In genomic region chr9:73270967-73271722, GRCh38 we compare ENCODE assay signal across 10 cellular contexts.
DNase-seq lines count a peak whose midpoint lies in the region; ATAC-seq, FAIRE-seq and TF ChIP-seq lines count a peak whose summit lies in the region.
"Had no signal": no experiment of that assay in that cellular context is flagged by ENCODE, and none has a peak within 500 bp of the region (broad histone marks: within the 10 kb centered on the region; RNA-seq: fewer than 3 reads in every experiment).

No MANE protein-coding gene starts in this region.

- no peaks in the 10 kb centered on the region for H3K36me3 Mint-ChIP-seq in glutamatergic neuron (ENCODE audit: unreplicated experiment)
- H3K36me3 Mint-ChIP-seq: immature natural killer cell had no signal

- H3K4me1 Mint-ChIP-seq in glutamatergic neuron (ENCODE audit: low read depth, unreplicated experiment): no peaks in the 10 kb centered on the region
- H3K4me1 Mint-ChIP-seq: immature natural killer cell had no signal

- peak in 1 of 2 experiments; percentile 54; a peak in 2 of 4 replicates for TF ChIP-seq EP300 in HepG2 (IDR thresholded peaks at IDR 0.05; ENCODE audit: low read depth in 2 of 2, low read length in 2 of 2)
- TF ChIP-seq EP300 in HepG2 (CRISPR knock-in tag; IDR thresholded peaks at IDR 0.05; ENCODE audit: borderline replicate concordance): no peak

- in situ Hi-C loops in HepG2 (cut with HindIII; ENCODE audit: extremely low pct_ligation_motif_present, low pct_unique_long_range_greater_than_20kb) (loop anchor here (10.0 kb wide), 1 partner anchor 294 kb away; no protein-coding TSS in a partner anchor), gastrocnemius medialis (cut with MboI; ENCODE audit: low sequenced_read_pairs in 4 of 4) (no loop called here)

- no TSS peak for BruUV-seq in HepG2 (replicated peaks; lab: Mats Ljungman, UMichigan)

- H3K27me3 ChIP-seq in HepG2 (ENCODE audit: control insufficient read depth in 1 of 2, insufficient read depth in 2 of 2, low read length in 2 of 2) (no peaks in the 10 kb centered on the region), gastrocnemius medialis (no peaks in the 10 kb centered on the region)

- no peaks in the 10 kb centered on the region for H3K9me3 Mint-ChIP-seq in glutamatergic neuron (ENCODE audit: unreplicated experiment)
- H3K9me3 Mint-ChIP-seq: immature natural killer cell had no signal

- H3K27ac ChIP-seq in HepG2 (ENCODE audit: extremely low read length, insufficient read depth, low read length) (no peak overlapping the region), gastrocnemius medialis (no peak overlapping the region)

- no peak for TF ChIP-seq POLR2A in HepG2 (IDR thresholded peaks at IDR 0.05; ENCODE audit: insufficient read depth in 1 of 2, low read depth in 2 of 2, low read length in 2 of 2)
- TF ChIP-seq POLR2A in gastrocnemius medialis (IDR thresholded peaks at IDR 0.05): no peak

- intact Hi-C loops in HepG2 (cut with micrococcal nuclease; ENCODE audit: unreplicated experiment) (no loop called here), gastrocnemius medialis (cut with DNase I; ENCODE audit: low total_unique reads) (no loop called here)

- no peak overlapping the region for H3K4me2 ChIP-seq in HepG2 (ENCODE audit: low read depth, low read length)

- ATAC-seq in HG03097 (IDR thresholded peaks at IDR 0.05; ENCODE audit: low FRiP score, unreplicated experiment): peak; percentile 94
- ATAC-seq in SK-N-SH treated with all-trans-retinoic acid at 6 μM for 48 hours: peak; percentile 24; the same call in 1 of the 3 replicates
- peak; percentile 88 for ATAC-seq in HepG2
- ATAC-seq in gastrocnemius medialis: no peak

- H4K20me1 ChIP-seq in HepG2 (ENCODE audit: insufficient read depth, low read length): no peaks in the 10 kb centered on the region

- H3K36me3 ChIP-seq in HepG2 (replicated peaks in 1 of 2; ENCODE audit: control insufficient read depth in 1 of 2, insufficient read depth in 2 of 2, low read length in 2 of 2) (no peaks in the 10 kb centered on the region), gastrocnemius medialis (no peaks in the 10 kb centered on the region)

- H3K9me3 ChIP-seq in HepG2 (ENCODE audit: low read length) (no peaks in the 10 kb centered on the region), gastrocnemius medialis (no peaks in the 10 kb centered on the region)

- peak; percentile 79 for DNase-seq in EL
- peak; percentile 75 for DNase-seq in HepG2 (ENCODE audit: low spot score)
- no peak for DNase-seq in ecto neural progenitor cell (ENCODE audit: low spot score)
- DNase-seq in glutamatergic neuron: no peak
- no peak for DNase-seq in gastrocnemius medialis
- no peak for DNase-seq in NCI-H1048 (lab: John Stamatoyannopoulos, UW)
- DNase-seq: immature natural killer cell, NCI-H1417 treated with DMSO at 0.1 percent for 48 hours had no signal

- no peak overlapping the region for H3K27ac Mint-ChIP-seq in glutamatergic neuron (ENCODE audit: unreplicated experiment)
- H3K27ac Mint-ChIP-seq: immature natural killer cell had no signal

- no peak overlapping the region for H2AFZ ChIP-seq in HepG2 (ENCODE audit: low read length)

- H3K4me3 ChIP-seq in HepG2 (replicated peaks in 1 of 3; ENCODE audit: insufficient read depth in 1 of 3, low read depth in 2 of 3, low read length in 3 of 3): no peak overlapping the region
- H3K4me3 ChIP-seq in gastrocnemius medialis: no peak overlapping the region

- POLR2A ChIA-PET in HepG2 (lab: Yijun Ruan, JAX): no interaction called here

- peaks cover 10% of the 10 kb centered on the region; the same call in 1 of the 2 replicates for H3K4me1 ChIP-seq in HepG2 (ENCODE audit: insufficient read depth, low read length)
- no peaks in the 10 kb centered on the region for H3K4me1 ChIP-seq in gastrocnemius medialis

- no peak overlapping the region for H3K4me3 Mint-ChIP-seq in glutamatergic neuron (ENCODE audit: unreplicated experiment)
- H3K4me3 Mint-ChIP-seq: immature natural killer cell had no signal

- FAIRE-seq in HepG2 (lab: Jason Lieb, UNC): no peak

- no peak for TF ChIP-seq RAD21 in HepG2 (CRISPR knock-in tag; IDR thresholded peaks at IDR 0.05)

- CTCF ChIA-PET in HepG2 (lab: Yijun Ruan, JAX; ENCODE audit: low intra/inter-chr PET ratio, low total read pairs): interaction anchor here (2.6 kb wide), 1 partner anchor 295 kb away, joined by 12 read pairs; no protein-coding TSS in a partner anchor

- 41% methylated on average over 3 of the region's 3 CpGs for WGBS in HepG2 (ENCODE audit: low lambda C conversion rate)

- no peaks in the 10 kb centered on the region for H3K79me2 ChIP-seq in HepG2 (ENCODE audit: insufficient read depth, low read length)

- TF ChIP-seq CTCF in HepG2 (CRISPR knock-in tag; IDR thresholded peaks at IDR 0.05) (no peak), glutamatergic neuron (IDR thresholded peaks at IDR 0.05; ENCODE audit: partially characterized antibody, unreplicated experiment) (no peak), gastrocnemius medialis (IDR thresholded peaks at IDR 0.05 in 4 of 5, conservative IDR thresholded peaks at IDR 0.05 in 1 of 5) (no peak)

- H3K27me3 Mint-ChIP-seq in glutamatergic neuron (ENCODE audit: unreplicated experiment): no peaks in the 10 kb centered on the region

- H3K9ac ChIP-seq in HepG2 (ENCODE audit: insufficient read depth, low read depth, low read length): no peak overlapping the region

TF ChIP-seq in SK-N-SH treated with all-trans-retinoic acid at 6 μM for 48 hours, 23 proteins besides CTCF, POLR2A, EP300 and RAD21 (continues in another document):
- TF ChIP-seq POU6F1 (CRISPR knock-in tag; IDR thresholded peaks at IDR 0.05; ENCODE audit: borderline replicate concordance, low read depth) (no peak), CSDC2 (CRISPR knock-in tag; IDR thresholded peaks at IDR 0.05) (no peak), BACH2 (CRISPR knock-in tag; IDR thresholded peaks at IDR 0.05; ENCODE audit: borderline replicate concordance) (no peak), ARNTL (CRISPR knock-in tag; IDR thresholded peaks at IDR 0.05; ENCODE audit: borderline replicate concordance, low read depth) (no peak), RARB (CRISPR knock-in tag; IDR thresholded peaks at IDR 0.05) (no peak), OSR1 (CRISPR knock-in tag; IDR thresholded peaks at IDR 0.05) (no peak), ZNF8 (CRISPR knock-in tag; IDR thresholded peaks at IDR 0.05) (no peak)

TF ChIP-seq in HepG2, 621 proteins besides CTCF, POLR2A, EP300 and RAD21 (continues in another document):
- TF ChIP-seq CREB1 (IDR thresholded peaks at IDR 0.05) (peak; percentile 57; the same call in 1 of the 2 replicates), CREB1 (CRISPR knock-in tag; IDR thresholded peaks at IDR 0.05) (no peak), FOSL2 (CRISPR knock-in tag; IDR thresholded peaks at IDR 0.05) (peak; percentile 93), SUZ12 (IDR thresholded peaks at IDR 0.05; ENCODE audit: low read depth, low read length) (no peak), PLSCR1 (CRISPR knock-in tag; IDR thresholded peaks at IDR 0.05; ENCODE audit: borderline replicate concordance) (no peak), ZNF30 (CRISPR knock-in tag; IDR thresholded peaks at IDR 0.05) (no peak), FOSL1 (CRISPR knock-in tag; IDR thresholded peaks at IDR 0.05; ENCODE audit: borderline replicate concordance) (peak; percentile 58; the same call in 1 of the 2 replicates), GLMP (CRISPR knock-in tag; IDR thresholded peaks at IDR 0.05; ENCODE audit: borderline replicate concordance) (no peak), CSRNP1 (CRISPR knock-in tag; IDR thresholded peaks at IDR 0.05) (no peak), ZNF367 (CRISPR knock-in tag; IDR thresholded peaks at IDR 0.05; ENCODE audit: borderline replicate concordance) (no peak), IRX3 (CRISPR knock-in tag; IDR thresholded peaks at IDR 0.05; ENCODE audit: borderline replicate concordance, low read depth) (no peak), FOXA1 (IDR thresholded peaks at IDR 0.05) (no peak), FOXA1 (CRISPR knock-in tag; IDR thresholded peaks at IDR 0.05) (no peak), TAF15 (IDR thresholded peaks at IDR 0.05; ENCODE audit: low read depth, low read length, poor library complexity, severe bottlenecking) (no peak), ZNF616 (CRISPR knock-in tag; IDR thresholded peaks at IDR 0.05; ENCODE audit: low read depth) (no peak), SP1 (IDR thresholded peaks at IDR 0.05) (no peak), SP1 (CRISPR knock-in tag; IDR thresholded peaks at IDR 0.05) (no peak), MTF2 (CRISPR knock-in tag; IDR thresholded peaks at IDR 0.05; ENCODE audit: borderline replicate concordance) (no peak), FOXK2 (IDR thresholded peaks at IDR 0.05) (no peak), MXI1 (IDR thresholded peaks at IDR 0.05; ENCODE audit: borderline replicate concordance, low read depth, low read length) (no peak), HNRNPK (IDR thresholded peaks at IDR 0.05; ENCODE audit: low read depth, low read length, poor library complexity, severe bottlenecking) (no peak)

Comparison
In these comparisons a context has a peak if more than half of its experiments do, and no peak if none do; other contexts are left out.
1. DNase-seq: peak in EL (single experiment) and HepG2 (single experiment); none in ecto neural progenitor cell (single experiment), glutamatergic neuron (single experiment), gastrocnemius medialis (0 of 2) and NCI-H1048 (single experiment).
2. ATAC-seq: peak in HG03097 (single experiment), SK-N-SH treated with all-trans-retinoic acid at 6 μM for 48 hours (single experiment) and HepG2 (single experiment); none in gastrocnemius medialis (0 of 2).